17 cellular contexts compared by ENCODE assay signal in the genomic region with DNA sequence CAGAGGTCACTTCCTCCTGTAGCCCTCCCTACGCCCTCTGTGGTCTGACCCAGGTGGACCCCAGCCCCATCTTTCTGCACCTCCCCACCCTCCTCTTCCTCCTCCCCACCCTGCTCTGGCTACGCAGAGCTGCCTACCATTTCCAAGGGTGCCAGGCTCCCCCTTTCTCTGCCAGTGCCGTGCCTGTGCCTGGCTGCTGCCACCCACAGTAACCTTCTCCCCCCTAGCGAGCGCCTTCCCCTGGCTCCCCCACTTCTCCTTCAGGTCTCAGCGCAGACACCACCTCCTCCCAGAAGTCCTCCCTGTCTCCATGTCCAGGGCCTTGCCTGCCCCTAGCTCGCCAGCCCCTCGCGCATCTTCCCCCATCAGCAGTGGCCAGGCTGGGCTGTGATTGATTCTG.
DNase-seq lines count a peak whose midpoint lies in the region; ATAC-seq, FAIRE-seq and TF ChIP-seq lines count a peak whose summit lies in the region.
"Had no signal": no experiment of that assay in that cellular context is flagged by ENCODE, and none has a peak within 500 bp of the region (broad histone marks: within the 10 kb centered on the region; RNA-seq: fewer than 3 reads in every experiment).

No MANE protein-coding gene starts in this region.

- peak overlapping the region; percentile 3 for H4K91ac ChIP-seq in H1 (replicated peaks; ENCODE audit: insufficient read length, low read length)

- 0 out of 2 replicates have a peak overlapping the region, but pooled peaks have one; percentile 65 for H4K8ac ChIP-seq in H1 (ENCODE audit: extremely low read depth, insufficient read depth, low read length)

- no peak for TF ChIP-seq RAD21 in H1 (IDR thresholded peaks at IDR 0.05 in 1 of 2, conservative IDR thresholded peaks at IDR 0.05 in 1 of 2; ENCODE audit: low read depth in 2 of 2, low read length in 2 of 2)

- H3K18ac ChIP-seq in H1 (ENCODE audit: extremely low read depth, low read length), result no peak overlapping the region

- H2AFZ ChIP-seq in PC-3 (ENCODE audit: low read length), result no peak overlapping the region
- H2AFZ ChIP-seq in H1 (ENCODE audit: low read length), result no peak overlapping the region
- peak overlapping the region; percentile 18 for H2AFZ ChIP-seq in osteoblast (ENCODE audit: low read length)

- POLR2A ChIA-PET in PC-3 (lab: Charles Lee; ENCODE audit: unreplicated experiment) (no interaction called here), H1 (lab: Charles Lee; ENCODE audit: partially characterized antibody) (interaction anchor here (0.6 kb wide), 1 partner anchor 76 kb away, joined by 3 read pairs; no protein-coding TSS in a partner anchor)

- H3K79me2 ChIP-seq in PC-3 (ENCODE audit: low read length) (no peaks in the 10 kb centered on the region), H1 (ENCODE audit: control insufficient read depth in 1 of 2, insufficient read depth in 2 of 2, low read length in 2 of 2) (no peaks in the 10 kb centered on the region), osteoblast (ENCODE audit: insufficient read depth, low read length) (no peaks in the 10 kb centered on the region)

- TF ChIP-seq POLR2A in H1 (IDR thresholded peaks at IDR 0.05; ENCODE audit: control extremely low read depth in 1 of 2, low read depth in 2 of 2, low read length in 2 of 2), result no peak

- no peak overlapping the region for H3K56ac ChIP-seq in H1 (replicated peaks; ENCODE audit: insufficient read length, low read depth, low read length)

- no peaks in the 10 kb centered on the region for H3K9me2 ChIP-seq in PC-3 (replicated peaks; ENCODE audit: low read length)

- 84% methylated on average over 6 of the region's 9 CpGs; no CpG with 5 or more reads in 1 of the 2 experiments for WGBS in H1 (ENCODE audit: extremely low coverage in 1 of 2, insufficient coverage in 1 of 2, insufficient read length in 1 of 2, insufficient replicate concordance in 2 of 2, low coverage in 1 of 2, low lambda C conversion rate in 2 of 2, missing lambda C conversion rate in 1 of 2), 2 experiments

- H2BK12ac ChIP-seq in H1 (ENCODE audit: low read depth, low read length), result peak overlapping the region; percentile 17; the same call in 1 of the 2 replicates

- H3K4ac ChIP-seq in H1 (replicated peaks; ENCODE audit: insufficient read length, low read depth, low read length), result no peak overlapping the region

- no peak for TF ChIP-seq EP300 in H1 (IDR thresholded peaks at IDR 0.05; ENCODE audit: borderline replicate concordance in 1 of 2, low read depth in 2 of 2, low read length in 2 of 2)

- CTCF ChIA-PET in PC-3 (lab: Charles Lee), result no interaction called here
- CTCF ChIA-PET in H1 (lab: Charles Lee; ENCODE audit: partially characterized antibody), result interaction anchor here (0.6 kb wide), 1 partner anchor 378 kb away, joined by 3 read pairs; no protein-coding TSS in a partner anchor

- H3K14ac ChIP-seq in H1 (ENCODE audit: insufficient read length), result no peak overlapping the region

- peak overlapping the region; percentile 85 to 99 (median 94) for H3K27ac ChIP-seq in BLaER1 treated with 17β-estradiol and CSF1 and Interleukin-3, amounts not matched to agents 10 nM and 100 nM
- peak overlapping the region; percentile 98 for H3K27ac ChIP-seq in PC-3 (ENCODE audit: low read length)
- H3K27ac ChIP-seq in H1 (ENCODE audit: low read depth, low read length), result no peak overlapping the region
- H3K27ac ChIP-seq in osteoblast (ENCODE audit: low read depth, low read length), result peak overlapping the region; percentile 67
- no peak overlapping the region for H3K27ac ChIP-seq in kidney (ENCODE audit: low read depth in 2 of 2, low read length in 2 of 2)
- H3K27ac ChIP-seq: gastroesophageal sphincter had no signal

- H4K5ac ChIP-seq in H1 (ENCODE audit: insufficient read length, low read depth, low read length), result no peak overlapping the region

- no peak overlapping the region for H2BK120ac ChIP-seq in H1 (replicated peaks; ENCODE audit: low read depth, low read length)

- no peak for DNase-seq in PC-3
- no peak for DNase-seq in H1 (ENCODE audit: low read depth in 1 of 2, low spot score in 2 of 2)
- DNase-seq in osteoblast (ENCODE audit: insufficient read length, low spot score, missing footprints), result no peak
- DNase-seq in globus pallidus (ENCODE audit: low spot score), result no peak
- no peak for DNase-seq in NCI-H1105 (lab: John Stamatoyannopoulos, UW)
- no peak for DNase-seq in kidney
- DNase-seq: activated naive CD4-positive, alpha-beta T cell treated with anti-CD3 and anti-CD28 coated beads for 36 hours; cerebellar nuclear complex; kidney glomerular epithelial cell; NCI-H2227 treated with DMSO at 0.1 percent for 48 hours; stimulated activated CD4-positive, alpha-beta T cell treated with anti-CD3 and anti-CD28 coated beads, Interleukin-4, amount 100 ng/mL, for 1 hour; stimulated activated naive CD8-positive, alpha-beta T cell treated with anti-CD3 and anti-CD28 coated beads, Interleukin-15, amount 100 ng/mL, for 72 hours; trophoblast cell had no signal

- no peak for ATAC-seq in PC-3
- ATAC-seq: gastroesophageal sphincter; stimulated activated naive CD8-positive, alpha-beta T cell treated with anti-CD3 and anti-CD28 coated beads, Interleukin-15, amount 100 ng/mL, for 72 hours had no signal

- H3K36me3 ChIP-seq in BLaER1 treated with 17β-estradiol and CSF1 and Interleukin-3, amounts not matched to agents 10 nM and 100 nM, result no peaks in the 10 kb centered on the region
- H3K36me3 ChIP-seq in PC-3 (ENCODE audit: low read depth, low read length) (no peaks in the 10 kb centered on the region), H1 (ENCODE audit: control insufficient read depth in 2 of 4, insufficient read depth in 4 of 4, low read length in 3 of 4) (no peaks in the 10 kb centered on the region), osteoblast (ENCODE audit: insufficient read depth, low read length) (no peaks in the 10 kb centered on the region), kidney (ENCODE audit: control insufficient read depth in 1 of 2, insufficient read depth in 2 of 2, low read length in 2 of 2) (no peaks in the 10 kb centered on the region)
- H3K36me3 ChIP-seq: gastroesophageal sphincter, HAP-1 had no signal

- peak overlapping the region; percentile 29; the same call in 1 of the 2 replicates for H2BK15ac ChIP-seq in H1 (ENCODE audit: low read length)

- intact Hi-C loops in PC-3 (cut with micrococcal nuclease), result loop anchor here (2.0 to 5.0 kb wide), 7 partner anchors 69 to 1000 kb away; partner anchors contain the start of gene PTPRU
- intact Hi-C loops in kidney (cut with DNase I), result no loop called here

- no peaks in the 10 kb centered on the region for H3K79me1 ChIP-seq in H1 (ENCODE audit: low read depth, low read length)

- H3K4me2 ChIP-seq in BLaER1 treated with 17β-estradiol and CSF1 and Interleukin-3, amounts not matched to agents 10 nM and 100 nM, result peak overlapping the region; percentile 76 to 95 (median 89)
- peak overlapping the region; percentile 65; the same call in 1 of the 2 replicates for H3K4me2 ChIP-seq in PC-3 (ENCODE audit: low read length)
- no peak overlapping the region for H3K4me2 ChIP-seq in H1 (ENCODE audit: insufficient read depth in 1 of 2, low read depth in 2 of 2, low read length in 2 of 2)
- H3K4me2 ChIP-seq in osteoblast (ENCODE audit: insufficient read depth, low read length), result no peak overlapping the region
- H3K4me2 ChIP-seq: smooth muscle cell had no signal

- no peak overlapping the region; the same call in 1 of the 2 replicates for H2BK5ac ChIP-seq in H1 (ENCODE audit: low read depth, low read length)

- H3K9ac ChIP-seq in BLaER1 treated with 17β-estradiol and CSF1 and Interleukin-3, amounts not matched to agents 10 nM and 100 nM, result peak overlapping the region; percentile 55 to 84 (median 77); a peak in 21 of 22 replicates
- H3K9ac ChIP-seq in PC-3 (ENCODE audit: low read length) (peak overlapping the region; percentile 74), H1 (replicated peaks in 1 of 4; ENCODE audit: extremely low read depth in 1 of 4, low read depth in 3 of 4, low read length in 3 of 4) (no peak overlapping the region), kidney (ENCODE audit: low read length in 2 of 2) (no peak overlapping the region)

- peaks cover 16% of the 10 kb centered on the region for H3F3A ChIP-seq in PC-3 (ENCODE audit: low read length, unreplicated experiment)

- H4K20me1 ChIP-seq in BLaER1 treated with 17β-estradiol and CSF1 and Interleukin-3, amounts not matched to agents 10 nM and 100 nM, result no peaks in the 10 kb centered on the region
- H4K20me1 ChIP-seq in PC-3 (ENCODE audit: low read length) (no peaks in the 10 kb centered on the region), H1 (replicated peaks in 1 of 2; ENCODE audit: control insufficient read depth in 1 of 2, insufficient read depth in 2 of 2, low read length in 2 of 2) (no peaks in the 10 kb centered on the region), osteoblast (ENCODE audit: insufficient read depth, low read length) (no peaks in the 10 kb centered on the region)

- H2BK20ac ChIP-seq in H1 (ENCODE audit: low read length), result peak overlapping the region; percentile 75; the same call in 1 of the 2 replicates

- 0 out of 2 replicates have a peak, but pooled peaks cover 1% of the 10 kb centered on the region for H3K23me2 ChIP-seq in H1 (ENCODE audit: low read depth, low read length)

- no peaks in the 10 kb centered on the region for H3K9me3 ChIP-seq in BLaER1 treated with 17β-estradiol and CSF1 and Interleukin-3, amounts not matched to agents 10 nM and 100 nM (replicated peaks in 1 of 11)
- H3K9me3 ChIP-seq in PC-3 (ENCODE audit: low read length) (no peaks in the 10 kb centered on the region), H1 (ENCODE audit: insufficient read depth in 2 of 2, low read depth in 1 of 2, low read length in 1 of 2) (no peaks in the 10 kb centered on the region), osteoblast (ENCODE audit: low read depth, low read length) (no peaks in the 10 kb centered on the region), kidney (ENCODE audit: control insufficient read depth in 1 of 2, low read length in 2 of 2) (no peaks in the 10 kb centered on the region)
- H3K9me3 ChIP-seq: gastroesophageal sphincter, HAP-1 had no signal

- FAIRE-seq in H1 (lab: Jason Lieb, UNC) (no peak), kidney (lab: Jason Lieb, UNC) (no peak)

- BruUV-seq in PC-3 (replicated peaks; lab: Mats Ljungman, UMichigan), result no TSS peak

- peaks cover 57 to 74% (median 71%) of the 10 kb centered on the region in 10 experiments for H3K4me1 ChIP-seq in BLaER1 treated with 17β-estradiol and CSF1 and Interleukin-3, amounts not matched to agents 10 nM and 100 nM
- H3K4me1 ChIP-seq in PC-3 (ENCODE audit: insufficient read depth, low read length) (peaks cover 50% of the 10 kb centered on the region), H1 (replicated peaks in 1 of 4; ENCODE audit: control insufficient read depth in 3 of 4, insufficient read depth in 4 of 4, low read length in 3 of 4) (peaks cover 0 to 5% (median 3%) of the 10 kb centered on the region in 4 experiments; a peak in 4 of 7 replicates), osteoblast (ENCODE audit: insufficient read depth, low read length) (peaks cover 43% of the 10 kb centered on the region), kidney (ENCODE audit: control insufficient read depth in 1 of 2, insufficient read depth in 1 of 2, low read depth in 1 of 2, low read length in 2 of 2) (no peaks in the 10 kb centered on the region)
- H3K4me1 ChIP-seq: HAP-1 had no signal

- H3K4me3 ChIP-seq in BLaER1 treated with 17β-estradiol and CSF1 and Interleukin-3, amounts not matched to agents 10 nM and 100 nM, result peak overlapping the region in 3 of 10 experiments; percentile 9 to 30 (median 21); a peak in 4 of 20 replicates
- H3K4me3 ChIP-seq in PC-3 (ENCODE audit: low read length) (no peak overlapping the region), H1 (ENCODE audit: extremely low read depth in 1 of 4, insufficient read depth in 2 of 4, low read depth in 3 of 4, low read length in 4 of 4) (no peak overlapping the region), osteoblast (ENCODE audit: insufficient read depth, low read length) (no peak overlapping the region), kidney (ENCODE audit: low read length in 2 of 2) (no peak overlapping the region)
- H3K4me3 ChIP-seq: gastroesophageal sphincter, HAP-1, smooth muscle cell had no signal

- no peaks in the 10 kb centered on the region for H3K27me3 ChIP-seq in BLaER1 treated with 17β-estradiol and CSF1 and Interleukin-3, amounts not matched to agents 10 nM and 100 nM
- H3K27me3 ChIP-seq in PC-3 (ENCODE audit: low read length), result no peaks in the 10 kb centered on the region
- H3K27me3 ChIP-seq in H1 (replicated peaks in 1 of 4; ENCODE audit: control insufficient read depth in 3 of 4, extremely low read depth in 1 of 4, insufficient read depth in 3 of 4, low read length in 3 of 4), result no peaks in the 10 kb centered on the region
- H3K27me3 ChIP-seq in osteoblast (ENCODE audit: insufficient read depth, low read length), result peaks cover 7% of the 10 kb centered on the region

- TF ChIP-seq CTCF in PC-3 (conservative IDR thresholded peaks at IDR 0.05; ENCODE audit: low read depth, low read length) (no peak), H1 (IDR thresholded peaks at IDR 0.05; ENCODE audit: control extremely low read depth in 1 of 3, insufficient read depth in 1 of 3, low read depth in 1 of 3, low read length in 3 of 3) (no peak), osteoblast (IDR thresholded peaks at IDR 0.05; ENCODE audit: extremely low read depth, low read depth, low read length) (no peak), kidney (IDR thresholded peaks at IDR 0.05; ENCODE audit: borderline replicate concordance, extremely low read depth, insufficient read depth) (no peak)

- no peak overlapping the region for H2AK5ac ChIP-seq in H1 (ENCODE audit: low read depth, low read length)

- no peak overlapping the region for H3K23ac ChIP-seq in H1 (ENCODE audit: insufficient read length)

Comparison
In these comparisons a context has a peak if more than half of its experiments do, and no peak if none do; other contexts are left out.
1. H3K27ac ChIP-seq: peak in BLaER1 treated with 17β-estradiol and CSF1 and Interleukin-3, amounts not matched to agents 10 nM and 100 nM (11 of 11), PC-3 (single experiment) and osteoblast (single experiment); none in H1 (single experiment) and kidney (0 of 2).
2. H3K4me2 ChIP-seq: peak in BLaER1 treated with 17β-estradiol and CSF1 and Interleukin-3, amounts not matched to agents 10 nM and 100 nM (11 of 11) and PC-3 (single experiment); none in H1 (0 of 2) and osteoblast (single experiment).
3. H3K9ac ChIP-seq: peak in BLaER1 treated with 17β-estradiol and CSF1 and Interleukin-3, amounts not matched to agents 10 nM and 100 nM (11 of 11) and PC-3 (single experiment); none in H1 (0 of 4) and kidney (0 of 2).